Comparison of ENCODE assay signal across 1 cellular context in genomic region chr22:23784215-23784732, GRCh38.
TF ChIP-seq lines count a peak whose summit lies in the region.

No MANE protein-coding gene starts in this region.

TF ChIP-seq in GM23338, 12 proteins besides CTCF, POLR2A, EP300 and RAD21:
- no peak for TF ChIP-seq NANOG (IDR thresholded peaks at IDR 0.05; ENCODE audit: borderline replicate concordance)
- no peak for TF ChIP-seq EZH2phosphoT487 (IDR thresholded peaks at IDR 0.05; ENCODE audit: unreplicated experiment)
- no peak for TF ChIP-seq POLR2AphosphoS5 (IDR thresholded peaks at IDR 0.05; ENCODE audit: low read depth)
- TF ChIP-seq, protein P1, sequence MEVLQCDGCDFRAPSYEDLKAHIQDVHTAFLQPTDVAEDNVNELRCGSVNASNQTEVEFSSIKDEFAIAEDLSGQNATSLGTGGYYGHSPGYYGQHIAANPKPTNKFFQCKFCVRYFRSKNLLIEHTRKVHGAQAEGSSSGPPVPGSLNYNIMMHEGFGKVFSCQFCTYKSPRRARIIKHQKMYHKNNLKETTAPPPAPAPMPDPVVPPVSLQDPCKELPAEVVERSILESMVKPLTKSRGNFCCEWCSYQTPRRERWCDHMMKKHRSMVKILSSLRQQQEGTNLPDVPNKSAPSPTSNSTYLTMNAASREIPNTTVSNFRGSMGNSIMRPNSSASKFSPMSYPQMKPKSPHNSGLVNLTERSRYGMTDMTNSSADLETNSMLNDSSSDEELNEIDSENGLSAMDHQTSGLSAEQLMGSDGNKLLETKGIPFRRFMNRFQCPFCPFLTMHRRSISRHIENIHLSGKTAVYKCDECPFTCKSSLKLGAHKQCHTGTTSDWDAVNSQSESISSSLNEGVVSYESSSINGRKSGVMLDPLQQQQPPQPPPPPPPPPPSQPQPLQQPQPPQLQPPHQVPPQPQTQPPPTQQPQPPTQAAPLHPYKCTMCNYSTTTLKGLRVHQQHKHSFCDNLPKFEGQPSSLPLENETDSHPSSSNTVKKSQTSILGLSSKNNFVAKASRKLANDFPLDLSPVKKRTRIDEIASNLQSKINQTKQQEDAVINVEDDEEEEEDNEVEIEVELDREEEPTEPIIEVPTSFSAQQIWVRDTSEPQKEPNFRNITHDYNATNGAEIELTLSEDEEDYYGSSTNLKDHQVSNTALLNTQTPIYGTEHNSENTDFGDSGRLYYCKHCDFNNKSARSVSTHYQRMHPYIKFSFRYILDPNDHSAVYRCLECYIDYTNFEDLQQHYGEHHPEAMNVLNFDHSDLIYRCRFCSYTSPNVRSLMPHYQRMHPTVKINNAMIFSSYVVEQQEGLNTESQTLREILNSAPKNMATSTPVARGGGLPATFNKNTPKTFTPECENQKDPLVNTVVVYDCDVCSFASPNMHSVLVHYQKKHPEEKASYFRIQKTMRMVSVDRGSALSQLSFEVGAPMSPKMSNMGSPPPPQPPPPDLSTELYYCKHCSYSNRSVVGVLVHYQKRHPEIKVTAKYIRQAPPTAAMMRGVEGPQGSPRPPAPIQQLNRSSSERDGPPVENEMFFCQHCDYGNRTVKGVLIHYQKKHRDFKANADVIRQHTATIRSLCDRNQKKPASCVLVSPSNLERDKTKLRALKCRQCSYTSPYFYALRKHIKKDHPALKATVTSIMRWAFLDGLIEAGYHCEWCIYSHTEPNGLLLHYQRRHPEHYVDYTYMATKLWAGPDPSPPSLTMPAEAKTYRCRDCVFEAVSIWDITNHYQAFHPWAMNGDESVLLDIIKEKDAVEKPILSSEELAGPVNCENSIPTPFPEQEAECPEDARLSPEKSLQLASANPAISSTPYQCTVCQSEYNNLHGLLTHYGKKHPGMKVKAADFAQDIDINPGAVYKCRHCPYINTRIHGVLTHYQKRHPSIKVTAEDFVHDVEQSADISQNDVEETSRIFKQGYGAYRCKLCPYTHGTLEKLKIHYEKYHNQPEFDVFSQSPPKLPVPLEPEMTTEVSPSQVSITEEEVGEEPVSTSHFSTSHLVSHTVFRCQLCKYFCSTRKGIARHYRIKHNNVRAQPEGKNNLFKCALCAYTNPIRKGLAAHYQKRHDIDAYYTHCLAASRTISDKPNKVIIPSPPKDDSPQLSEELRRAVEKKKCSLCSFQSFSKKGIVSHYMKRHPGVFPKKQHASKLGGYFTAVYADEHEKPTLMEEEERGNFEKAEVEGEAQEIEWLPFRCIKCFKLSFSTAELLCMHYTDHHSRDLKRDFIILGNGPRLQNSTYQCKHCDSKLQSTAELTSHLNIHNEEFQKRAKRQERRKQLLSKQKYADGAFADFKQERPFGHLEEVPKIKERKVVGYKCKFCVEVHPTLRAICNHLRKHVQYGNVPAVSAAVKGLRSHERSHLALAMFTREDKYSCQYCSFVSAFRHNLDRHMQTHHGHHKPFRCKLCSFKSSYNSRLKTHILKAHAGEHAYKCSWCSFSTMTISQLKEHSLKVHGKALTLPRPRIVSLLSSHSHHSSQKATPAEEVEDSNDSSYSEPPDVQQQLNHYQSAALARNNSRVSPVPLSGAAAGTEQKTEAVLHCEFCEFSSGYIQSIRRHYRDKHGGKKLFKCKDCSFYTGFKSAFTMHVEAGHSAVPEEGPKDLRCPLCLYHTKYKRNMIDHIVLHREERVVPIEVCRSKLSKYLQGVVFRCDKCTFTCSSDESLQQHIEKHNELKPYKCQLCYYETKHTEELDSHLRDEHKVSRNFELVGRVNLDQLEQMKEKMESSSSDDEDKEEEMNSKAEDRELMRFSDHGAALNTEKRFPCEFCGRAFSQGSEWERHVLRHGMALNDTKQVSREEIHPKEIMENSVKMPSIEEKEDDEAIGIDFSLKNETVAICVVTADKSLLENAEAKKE (CRISPR knock-in tag; IDR thresholded peaks at IDR 0.05): no peak
- no peak for TF ChIP-seq ZNF331 (CRISPR knock-in tag; IDR thresholded peaks at IDR 0.05; ENCODE audit: low read depth)
- TF ChIP-seq, protein P2, sequence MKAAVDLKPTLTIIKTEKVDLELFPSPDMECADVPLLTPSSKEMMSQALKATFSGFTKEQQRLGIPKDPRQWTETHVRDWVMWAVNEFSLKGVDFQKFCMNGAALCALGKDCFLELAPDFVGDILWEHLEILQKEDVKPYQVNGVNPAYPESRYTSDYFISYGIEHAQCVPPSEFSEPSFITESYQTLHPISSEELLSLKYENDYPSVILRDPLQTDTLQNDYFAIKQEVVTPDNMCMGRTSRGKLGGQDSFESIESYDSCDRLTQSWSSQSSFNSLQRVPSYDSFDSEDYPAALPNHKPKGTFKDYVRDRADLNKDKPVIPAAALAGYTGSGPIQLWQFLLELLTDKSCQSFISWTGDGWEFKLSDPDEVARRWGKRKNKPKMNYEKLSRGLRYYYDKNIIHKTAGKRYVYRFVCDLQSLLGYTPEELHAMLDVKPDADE (IDR thresholded peaks at IDR 0.05): no peak
- no peak for TF ChIP-seq EZH2 (IDR thresholded peaks at IDR 0.05; ENCODE audit: low read depth, unreplicated experiment)
- no peak for TF ChIP-seq CREB1 (CRISPR knock-in tag; IDR thresholded peaks at IDR 0.05; ENCODE audit: low read depth)
- TF ChIP-seq ZNF114 (CRISPR knock-in tag; IDR thresholded peaks at IDR 0.05): no peak
- TF ChIP-seq, protein P3, sequence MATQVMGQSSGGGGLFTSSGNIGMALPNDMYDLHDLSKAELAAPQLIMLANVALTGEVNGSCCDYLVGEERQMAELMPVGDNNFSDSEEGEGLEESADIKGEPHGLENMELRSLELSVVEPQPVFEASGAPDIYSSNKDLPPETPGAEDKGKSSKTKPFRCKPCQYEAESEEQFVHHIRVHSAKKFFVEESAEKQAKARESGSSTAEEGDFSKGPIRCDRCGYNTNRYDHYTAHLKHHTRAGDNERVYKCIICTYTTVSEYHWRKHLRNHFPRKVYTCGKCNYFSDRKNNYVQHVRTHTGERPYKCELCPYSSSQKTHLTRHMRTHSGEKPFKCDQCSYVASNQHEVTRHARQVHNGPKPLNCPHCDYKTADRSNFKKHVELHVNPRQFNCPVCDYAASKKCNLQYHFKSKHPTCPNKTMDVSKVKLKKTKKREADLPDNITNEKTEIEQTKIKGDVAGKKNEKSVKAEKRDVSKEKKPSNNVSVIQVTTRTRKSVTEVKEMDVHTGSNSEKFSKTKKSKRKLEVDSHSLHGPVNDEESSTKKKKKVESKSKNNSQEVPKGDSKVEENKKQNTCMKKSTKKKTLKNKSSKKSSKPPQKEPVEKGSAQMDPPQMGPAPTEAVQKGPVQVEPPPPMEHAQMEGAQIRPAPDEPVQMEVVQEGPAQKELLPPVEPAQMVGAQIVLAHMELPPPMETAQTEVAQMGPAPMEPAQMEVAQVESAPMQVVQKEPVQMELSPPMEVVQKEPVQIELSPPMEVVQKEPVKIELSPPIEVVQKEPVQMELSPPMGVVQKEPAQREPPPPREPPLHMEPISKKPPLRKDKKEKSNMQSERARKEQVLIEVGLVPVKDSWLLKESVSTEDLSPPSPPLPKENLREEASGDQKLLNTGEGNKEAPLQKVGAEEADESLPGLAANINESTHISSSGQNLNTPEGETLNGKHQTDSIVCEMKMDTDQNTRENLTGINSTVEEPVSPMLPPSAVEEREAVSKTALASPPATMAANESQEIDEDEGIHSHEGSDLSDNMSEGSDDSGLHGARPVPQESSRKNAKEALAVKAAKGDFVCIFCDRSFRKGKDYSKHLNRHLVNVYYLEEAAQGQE (IDR thresholded peaks at IDR 0.05; ENCODE audit: unreplicated experiment): no peak
- TF ChIP-seq JUNB (IDR thresholded peaks at IDR 0.05; ENCODE audit: unreplicated experiment): no peak
